ENCODE assay signal across 8 cellular contexts in genomic region chr3:23888617-23889228, GRCh38. TPM values are rescaled to one million over a fixed set of nuclear protein-coding genes. Genes with fewer than 3 reads are reported as not detected.
A peak's percentile ranks its signal among the peaks of the same experiment; 100 is the strongest.
DNase-seq lines count a peak whose midpoint lies in the region; ATAC-seq and TF ChIP-seq lines count a peak whose summit lies in the region.

No MANE protein-coding gene starts in this region.

- no peaks in the 10 kb centered on the region for H3K9me3 ChIP-seq in lower lobe of right lung

- TF ChIP-seq CTCF in cardiac fibroblast (IDR thresholded peaks at IDR 0.05; ENCODE audit: low read depth, low read length) (peak; percentile 76), lower lobe of right lung (IDR thresholded peaks at IDR 0.05) (peak; percentile 88)

- peaks cover 10% of the 10 kb centered on the region for H3K36me3 ChIP-seq in lower lobe of right lung

- no peak overlapping the region for H3K27ac ChIP-seq in lower lobe of right lung

- DNase-seq in NCI-H2029 treated with DMSO at 0.1 percent for 48 hours (lab: John Stamatoyannopoulos, UW) (peak; percentile 23), NCI-H2029 (lab: John Stamatoyannopoulos, UW) (no peak), Kasumi-1 (lab: John Stamatoyannopoulos, UW) (peak; percentile 46 to 49), cardiac fibroblast (ENCODE audit: low read depth in 2 of 2) (peak; percentile 69 to 71), lower lobe of right lung (no peak), islet precursor cell (no peak)

- no peak overlapping the region for H3K4me3 ChIP-seq in cardiac fibroblast (replicated peaks in 1 of 2; ENCODE audit: low read depth in 2 of 2, low read length in 2 of 2)
- no peak overlapping the region for H3K4me3 ChIP-seq in lower lobe of right lung

- ATAC-seq in lower lobe of right lung: peak in 1 of 2 donors; percentile 50
- ATAC-seq in HG03469 (IDR thresholded peaks at IDR 0.05; ENCODE audit: unreplicated experiment): no peak
- no peak for ATAC-seq in GM18873 (IDR thresholded peaks at IDR 0.05; ENCODE audit: low FRiP score, unreplicated experiment)

- intact Hi-C loops in lower lobe of right lung (cut with DNase I): no loop called here

- H3K27me3 ChIP-seq in lower lobe of right lung (ENCODE audit: low read depth): no peaks in the 10 kb centered on the region

- peaks cover 10% of the 10 kb centered on the region for H3K4me1 ChIP-seq in lower lobe of right lung

RNA-seq across cellular contexts. Expression of gene NKIRAS1, which starts 28.1 kb away (rescaled TPM):
- 11.1 TPM for total RNA-seq in lower lobe of right lung

RNA-seq across cellular contexts. Expression of gene RPL15, which starts 28.2 kb away (rescaled TPM):
- total RNA-seq in lower lobe of right lung: 1,413 TPM

RNA-seq across cellular contexts. Expression of gene NR1D2, which starts 56.4 kb away (rescaled TPM):
- 53.7 TPM for total RNA-seq in lower lobe of right lung

Comparison
In these comparisons a context has a peak if more than half of its experiments do, and no peak if none do; other contexts are left out.
1. DNase-seq: peak in NCI-H2029 treated with DMSO at 0.1 percent for 48 hours (single experiment), Kasumi-1 (2 of 2) and cardiac fibroblast (2 of 2); none in NCI-H2029 (single experiment), lower lobe of right lung (single experiment) and islet precursor cell (single experiment).